Comparison of ENCODE assay signal across 26 cellular contexts in the genomic region with DNA sequence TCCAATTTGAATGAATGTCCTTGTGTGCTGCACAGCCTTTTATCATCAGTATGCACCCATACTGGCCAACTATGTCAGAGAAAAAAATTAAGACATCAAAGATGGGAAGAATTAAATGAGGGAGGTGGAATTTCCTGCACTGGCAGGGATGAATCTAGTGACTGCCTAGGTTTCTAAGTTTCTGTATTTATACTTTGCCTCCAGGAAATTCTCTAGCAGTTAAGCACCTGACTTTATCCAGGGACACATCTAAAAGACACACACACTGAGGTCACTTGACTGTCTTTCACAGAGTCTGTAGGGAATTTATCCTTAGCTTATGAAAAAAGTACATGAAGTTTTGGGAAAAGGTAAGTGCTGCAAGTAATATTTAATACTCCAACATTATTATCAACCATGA.
"Had no signal": no experiment of that assay in that cellular context is flagged by ENCODE, and none has a peak within 500 bp of the region (broad histone marks: within the 10 kb centered on the region; RNA-seq: fewer than 3 reads in every experiment).

No MANE protein-coding gene starts in this region.

- H3K36me3 ChIP-seq: brain microvascular endothelial cell, cardiac muscle cell, SJSA1 had no signal

- H3K27me3 ChIP-seq: brain microvascular endothelial cell, cardiac muscle cell, SJSA1 had no signal

- H3K9me3 Mint-ChIP-seq: activated CD4-positive, alpha-beta T cell treated with anti-CD3 and anti-CD28 coated beads, Interleukin-2, amount 10 ng/mL, durations not matched to agents 7 days and 5 days; activated T-helper 17 cell treated with anti-CD3 and anti-CD28 coated beads, Interleukin-2, amount 50 U/mL, for 72 hours had no signal

- H3K4me3 Mint-ChIP-seq: activated B cell treated with CpG ODN at 0.5 μM for 24 hours; activated CD4-positive, alpha-beta memory T cell treated with anti-CD3 and anti-CD28 coated beads for 36 hours; activated CD4-positive, alpha-beta T cell treated with anti-CD3 and anti-CD28 coated beads, Interleukin-2, amount 10 ng/mL, durations not matched to agents 7 days and 5 days; activated naive CD4-positive, alpha-beta T cell treated with anti-CD3 and anti-CD28 coated beads for 36 hours; activated naive CD8-positive, alpha-beta T cell; activated T-helper 17 cell treated with anti-CD3 and anti-CD28 coated beads, Interleukin-2, amount 50 U/mL, for 72 hours; IgD-negative memory B cell; T-cell had no signal

- ATAC-seq: activated T-helper 17 cell treated with anti-CD3 and anti-CD28 coated beads, Interleukin-2, amount 50 U/mL, for 72 hours; T-cell had no signal

- H3K4me3 ChIP-seq: cardiac muscle cell, SJSA1 had no signal

- H3K9me3 ChIP-seq: SJSA1 had no signal

- H3K36me3 Mint-ChIP-seq: activated CD4-positive, alpha-beta memory T cell treated with anti-CD3 and anti-CD28 coated beads for 36 hours; activated naive CD8-positive, alpha-beta T cell; IgD-negative memory B cell; T-cell had no signal

- H3K27me3 Mint-ChIP-seq: activated B cell treated with CpG ODN at 0.5 μM for 24 hours; activated CD4-positive, alpha-beta memory T cell treated with anti-CD3 and anti-CD28 coated beads for 36 hours; activated CD4-positive, alpha-beta T cell treated with anti-CD3 and anti-CD28 coated beads, Interleukin-2, amount 10 ng/mL, durations not matched to agents 7 days and 5 days; activated naive CD8-positive, alpha-beta T cell; activated T-helper 17 cell treated with anti-CD3 and anti-CD28 coated beads, Interleukin-2, amount 50 U/mL, for 72 hours; IgD-negative memory B cell; T-cell had no signal

- H3K27ac ChIP-seq: brain microvascular endothelial cell, cardiac muscle cell, SJSA1 had no signal

- H3K4me1 Mint-ChIP-seq: activated B cell treated with CpG ODN at 0.5 μM for 24 hours; activated CD4-positive, alpha-beta T cell treated with anti-CD3 and anti-CD28 coated beads, Interleukin-2, amount 10 ng/mL, durations not matched to agents 7 days and 5 days; activated T-helper 17 cell treated with anti-CD3 and anti-CD28 coated beads, Interleukin-2, amount 50 U/mL, for 72 hours; IgD-negative memory B cell; T-cell had no signal

- H3K4me1 ChIP-seq: SJSA1 had no signal

- H3K27ac Mint-ChIP-seq: activated B cell treated with CpG ODN at 0.5 μM for 24 hours; activated CD4-positive, alpha-beta memory T cell treated with anti-CD3 and anti-CD28 coated beads for 36 hours; activated CD4-positive, alpha-beta T cell treated with anti-CD3 and anti-CD28 coated beads, Interleukin-2, amount 10 ng/mL, durations not matched to agents 7 days and 5 days; activated naive CD4-positive, alpha-beta T cell treated with anti-CD3 and anti-CD28 coated beads for 36 hours; activated naive CD8-positive, alpha-beta T cell; activated T-helper 17 cell treated with anti-CD3 and anti-CD28 coated beads, Interleukin-2, amount 50 U/mL, for 72 hours; IgD-negative memory B cell; T-cell had no signal

- DNase-seq: activated B cell treated with CpG ODN at 0.5 μM for 24 hours; activated CD4-positive, alpha-beta memory T cell treated with anti-CD3 and anti-CD28 coated beads for 36 hours; activated CD4-positive, alpha-beta T cell treated with anti-CD3 and anti-CD28 coated beads, Interleukin-2, amount 10 ng/mL, durations not matched to agents 7 days and 5 days; activated CD8-positive, alpha-beta memory T cell treated with anti-CD3 and anti-CD28 coated beads for 24 hours; activated gamma-delta T cell; activated naive CD4-positive, alpha-beta T cell treated with anti-CD3 and anti-CD28 coated beads for 36 hours; activated T-cell treated with anti-CD3 and anti-CD28 coated beads, Interleukin-2, amount 50 U/mL, for 48 hours; brain microvascular endothelial cell; KG1; NCI-H1105 treated with DMSO at 0.1 percent for 48 hours; NCI-H1436 treated with DMSO at 0.1 percent for 48 hours; NCI-H187 treated with DMSO at 0.1 percent for 48 hours; NCI-H2081 treated with DMSO at 0.1 percent for 48 hours; NCI-H2227 treated with DMSO at 0.1 percent for 48 hours; NCI-H446 treated with DMSO at 0.1 percent for 48 hours; NCI-H524 treated with DMSO at 0.1 percent for 48 hours; NCI-H774; SHP77; T-cell; T-helper 2 cell; T1000 had no signal
